In the genomic region with DNA sequence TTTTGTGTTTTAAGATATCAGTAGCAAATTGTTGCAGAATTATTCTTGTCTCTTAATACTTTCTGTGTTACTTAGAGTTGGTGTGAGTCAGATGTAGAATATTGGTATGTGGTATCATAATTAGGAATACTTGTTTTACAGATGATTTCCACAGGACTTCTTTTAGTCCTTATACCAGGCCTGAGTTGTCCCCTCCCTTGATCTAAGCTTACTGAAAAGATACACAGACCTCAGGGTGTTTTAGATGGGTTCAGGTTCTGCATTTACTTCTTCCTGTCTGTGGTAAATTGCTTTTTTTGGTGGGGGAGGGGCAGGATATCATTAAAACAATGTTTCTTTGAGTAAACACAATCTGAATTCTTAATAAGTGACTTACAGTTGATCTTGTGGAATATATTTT, we compare ENCODE assay signal across 12 cellular contexts. TPM values are rescaled to one million over a fixed set of nuclear protein-coding genes. Genes with fewer than 3 reads are reported as not detected.
DNase-seq lines count a peak whose midpoint lies in the region; ATAC-seq, FAIRE-seq and TF ChIP-seq lines count a peak whose summit lies in the region.
"Had no signal": no experiment of that assay in that cellular context is flagged by ENCODE, and none has a peak within 500 bp of the region (broad histone marks: within the 10 kb centered on the region; RNA-seq: fewer than 3 reads in every experiment).

No MANE protein-coding gene starts in this region.

- TF ChIP-seq CTCF in brain microvascular endothelial cell (IDR thresholded peaks at IDR 0.05; ENCODE audit: low read depth, low read length, missing control alignments): no peak

- H3K27me3 Mint-ChIP-seq in activated CD4-positive, alpha-beta memory T cell treated with anti-CD3 and anti-CD28 coated beads, Interleukin-2, amount 10 ng/mL, durations not matched to agents 7 days and 5 days: no peaks in the 10 kb centered on the region

- no peak overlapping the region for H3K27ac ChIP-seq in BLaER1 treated with 17β-estradiol and CSF1 and Interleukin-3, amounts not matched to agents 10 nM and 100 nM
- H3K27ac ChIP-seq in brain microvascular endothelial cell: no peak overlapping the region

- H3K4me2 ChIP-seq in BLaER1 treated with 17β-estradiol and CSF1 and Interleukin-3, amounts not matched to agents 10 nM and 100 nM: peak overlapping the region in 6 of 11 experiments; percentile 3 to 43 (median 22); a peak in 8 of 22 replicates

- ATAC-seq in GM21381 (IDR thresholded peaks at IDR 0.05; ENCODE audit: unreplicated experiment): no peak
- ATAC-seq: gastroesophageal sphincter had no signal

- in situ Hi-C loops in brain microvascular endothelial cell (cut with HindIII; ENCODE audit: low pct_ligation_motif_present, low sequenced_read_pairs): no loop called here

- peaks cover 31% of the 10 kb centered on the region for H3K36me3 Mint-ChIP-seq in activated CD4-positive, alpha-beta memory T cell treated with anti-CD3 and anti-CD28 coated beads, Interleukin-2, amount 10 ng/mL, durations not matched to agents 7 days and 5 days (ENCODE audit: low read depth)

- peaks cover 12% of the 10 kb centered on the region for H3K9me3 Mint-ChIP-seq in activated CD4-positive, alpha-beta memory T cell treated with anti-CD3 and anti-CD28 coated beads, Interleukin-2, amount 10 ng/mL, durations not matched to agents 7 days and 5 days

- H3K4me3 ChIP-seq in BLaER1 treated with 17β-estradiol and CSF1 and Interleukin-3, amounts not matched to agents 10 nM and 100 nM: no peak overlapping the region
- no peak overlapping the region for H3K4me3 ChIP-seq in brain microvascular endothelial cell (ENCODE audit: low read depth, low read length)

- peak; percentile 91 for FAIRE-seq in islet of Langerhans (lab: Jason Lieb, UNC)
- FAIRE-seq: RCC 7860 had no signal

- no peaks in the 10 kb centered on the region for H4K20me1 ChIP-seq in BLaER1 treated with 17β-estradiol and CSF1 and Interleukin-3, amounts not matched to agents 10 nM and 100 nM

- CTCF ChIA-PET in activated CD4-positive, alpha-beta memory T cell treated with anti-CD3 and anti-CD28 coated beads, Interleukin-2, amount 10 ng/mL, durations not matched to agents 7 days and 5 days (lab: Charles Lee): interaction anchor here (1.0 to 3.1 kb wide), 6 partner anchors 10 to 311 kb away, joined by 3 to 17 read pairs (median 5); a partner anchor contains a TSS

- H3K4me1 Mint-ChIP-seq in activated CD4-positive, alpha-beta memory T cell treated with anti-CD3 and anti-CD28 coated beads, Interleukin-2, amount 10 ng/mL, durations not matched to agents 7 days and 5 days: peaks cover 55% of the 10 kb centered on the region

- H3K9me3 ChIP-seq in BLaER1 treated with 17β-estradiol and CSF1 and Interleukin-3, amounts not matched to agents 10 nM and 100 nM (replicated peaks in 1 of 11): peaks cover 7 to 19% (median 14%) of the 10 kb centered on the region in 11 experiments; a peak in 20 of 22 replicates
- H3K9me3 ChIP-seq: BE2C, gastroesophageal sphincter had no signal

- peaks cover 0 to 13% (median 7%) of the 10 kb centered on the region in 10 experiments; a peak in 10 of 20 replicates for H3K4me1 ChIP-seq in BLaER1 treated with 17β-estradiol and CSF1 and Interleukin-3, amounts not matched to agents 10 nM and 100 nM
- H3K4me1 ChIP-seq: BE2C had no signal

- POLR2A ChIA-PET in activated CD4-positive, alpha-beta memory T cell treated with anti-CD3 and anti-CD28 coated beads, Interleukin-2, amount 10 ng/mL, durations not matched to agents 7 days and 5 days (lab: Charles Lee): interaction anchor here (0.9 to 8.6 kb wide), 5 partner anchors 8 to 235 kb away, joined by 3 to 205 read pairs (median 4); a partner anchor contains a TSS

- no peak overlapping the region for H3K9ac ChIP-seq in BLaER1 treated with 17β-estradiol and CSF1 and Interleukin-3, amounts not matched to agents 10 nM and 100 nM

- peak overlapping the region; percentile 57 for H3K27ac Mint-ChIP-seq in activated CD4-positive, alpha-beta memory T cell treated with anti-CD3 and anti-CD28 coated beads, Interleukin-2, amount 10 ng/mL, durations not matched to agents 7 days and 5 days

- DNase-seq in HCEC 1CT: peak; percentile 28
- DNase-seq in activated CD4-positive, alpha-beta memory T cell treated with anti-CD3 and anti-CD28 coated beads, Interleukin-2, amount 10 ng/mL, durations not matched to agents 7 days and 5 days: no peak
- DNase-seq in DMS 273 (lab: John Stamatoyannopoulos, UW; ENCODE audit: unreplicated experiment): no peak
- DNase-seq in brain microvascular endothelial cell: no peak
- no peak for DNase-seq in erythroblast (lab: John Stamatoyannopoulos, UW)
- DNase-seq: BE2C, NCI-H1436 had no signal

- H3K4me3 Mint-ChIP-seq in activated CD4-positive, alpha-beta memory T cell treated with anti-CD3 and anti-CD28 coated beads, Interleukin-2, amount 10 ng/mL, durations not matched to agents 7 days and 5 days: peak overlapping the region; percentile 37

- TF ChIP-seq POLR2A in erythroblast (IDR thresholded peaks at IDR 0.05; ENCODE audit: low read length): no peak

- H3K27me3 ChIP-seq in BLaER1 treated with 17β-estradiol and CSF1 and Interleukin-3, amounts not matched to agents 10 nM and 100 nM: no peaks in the 10 kb centered on the region
- H3K27me3 ChIP-seq in brain microvascular endothelial cell (replicated peaks): no peaks in the 10 kb centered on the region
- H3K27me3 ChIP-seq: BE2C, gastroesophageal sphincter had no signal

- no peaks in the 10 kb centered on the region for H3K36me3 ChIP-seq in BLaER1 treated with 17β-estradiol and CSF1 and Interleukin-3, amounts not matched to agents 10 nM and 100 nM
- no peaks in the 10 kb centered on the region for H3K36me3 ChIP-seq in brain microvascular endothelial cell (replicated peaks)
- H3K36me3 ChIP-seq: BE2C, gastroesophageal sphincter had no signal

RNA-seq across cellular contexts. Expression of a gene that starts 14.2 kb away (rescaled TPM):
- 10 to 100 TPM; 16.1 to 17.2 TPM for total RNA-seq in activated CD4-positive, alpha-beta memory T cell treated with anti-CD3 and anti-CD28 coated beads, Interleukin-2, amount 10 ng/mL, durations not matched to agents 7 days and 5 days

RNA-seq across cellular contexts. Expression of a gene that starts 14.5 kb away (rescaled TPM):
- total RNA-seq in activated CD4-positive, alpha-beta memory T cell treated with anti-CD3 and anti-CD28 coated beads, Interleukin-2, amount 10 ng/mL, durations not matched to agents 7 days and 5 days: 10 to 100 TPM; 46.8 to 47.6 TPM
